In genomic region chr9:81132796-81133195, GRCh38 we compare ENCODE assay signal across 24 cellular contexts.
"Had no signal": no experiment of that assay in that cellular context is flagged by ENCODE, and none has a peak within 500 bp of the region (broad histone marks: within the 10 kb centered on the region; RNA-seq: fewer than 3 reads in every experiment).

No MANE protein-coding gene starts in this region.

- H3K27me3 ChIP-seq: breast epithelium, gastroesophageal sphincter, heart left ventricle, ovary, right lobe of liver, stomach, upper lobe of right lung had no signal

- ATAC-seq: activated CD8-positive, alpha-beta T cell treated with anti-CD3 and anti-CD28 coated beads for 36 hours; activated T-helper 17 cell treated with anti-CD3 and anti-CD28 coated beads, Interleukin-2, amount 50 U/mL, for 72 hours; gastroesophageal sphincter; heart left ventricle; naive thymus-derived CD8-positive, alpha-beta T cell; right lobe of liver; stimulated activated effector memory CD8-positive, alpha-beta T cell treated with anti-CD3 and anti-CD28 coated beads, Interleukin-12 subunit alpha, Interleukin-12 subunit beta, amount 100 ng/mL, for 72 hours; upper lobe of right lung had no signal

- DNase-seq: activated B cell treated with CpG ODN at 0.5 μM for 24 hours; activated CD4-positive, alpha-beta T cell treated with anti-CD3 and anti-CD28 coated beads for 4 hours; activated CD8-positive, alpha-beta T cell treated with anti-CD3 and anti-CD28 coated beads for 36 hours; activated naive CD4-positive, alpha-beta T cell; activated naive CD8-positive, alpha-beta T cell treated with anti-CD3 and anti-CD28 coated beads, Interleukin-2, amount 10 ng/mL, durations not matched to agents 7 days and 5 days; activated T-cell treated with anti-CD3 and anti-CD28 coated beads, Interleukin-2, amount 50 U/mL, for 1 hour; anterior cingulate cortex; cortex of kidney; heart left ventricle; mesendoderm; naive thymus-derived CD8-positive, alpha-beta T cell; ovary; right lobe of liver; stimulated activated CD4-positive, alpha-beta T cell treated with anti-CD3 and anti-CD28 coated beads, Interleukin-4, amount 100 ng/mL, for 24 hours; stomach; T-helper 1 cell; T-helper 9 cell; upper lobe of right lung had no signal

- H3K27ac ChIP-seq: breast epithelium, gastroesophageal sphincter, heart left ventricle, ovary, right lobe of liver, stomach, thoracic aorta, upper lobe of right lung had no signal

- H3K4me1 ChIP-seq: breast epithelium, gastroesophageal sphincter, heart left ventricle, right lobe of liver, stomach, upper lobe of right lung had no signal

- H3K36me3 ChIP-seq: breast epithelium, gastroesophageal sphincter, heart left ventricle, ovary, right lobe of liver, stomach, thoracic aorta, upper lobe of right lung had no signal

- H3K4me3 ChIP-seq: breast epithelium, gastroesophageal sphincter, heart left ventricle, ovary, right lobe of liver, smooth muscle cell, stomach, thoracic aorta, upper lobe of right lung had no signal

- H3K4me2 ChIP-seq: smooth muscle cell had no signal

- H3K9me3 ChIP-seq: breast epithelium, gastroesophageal sphincter, heart left ventricle, ovary, right lobe of liver, stomach, thoracic aorta, upper lobe of right lung had no signal
